Comparison of ENCODE assay signal across 1 cellular context in the genomic region with DNA sequence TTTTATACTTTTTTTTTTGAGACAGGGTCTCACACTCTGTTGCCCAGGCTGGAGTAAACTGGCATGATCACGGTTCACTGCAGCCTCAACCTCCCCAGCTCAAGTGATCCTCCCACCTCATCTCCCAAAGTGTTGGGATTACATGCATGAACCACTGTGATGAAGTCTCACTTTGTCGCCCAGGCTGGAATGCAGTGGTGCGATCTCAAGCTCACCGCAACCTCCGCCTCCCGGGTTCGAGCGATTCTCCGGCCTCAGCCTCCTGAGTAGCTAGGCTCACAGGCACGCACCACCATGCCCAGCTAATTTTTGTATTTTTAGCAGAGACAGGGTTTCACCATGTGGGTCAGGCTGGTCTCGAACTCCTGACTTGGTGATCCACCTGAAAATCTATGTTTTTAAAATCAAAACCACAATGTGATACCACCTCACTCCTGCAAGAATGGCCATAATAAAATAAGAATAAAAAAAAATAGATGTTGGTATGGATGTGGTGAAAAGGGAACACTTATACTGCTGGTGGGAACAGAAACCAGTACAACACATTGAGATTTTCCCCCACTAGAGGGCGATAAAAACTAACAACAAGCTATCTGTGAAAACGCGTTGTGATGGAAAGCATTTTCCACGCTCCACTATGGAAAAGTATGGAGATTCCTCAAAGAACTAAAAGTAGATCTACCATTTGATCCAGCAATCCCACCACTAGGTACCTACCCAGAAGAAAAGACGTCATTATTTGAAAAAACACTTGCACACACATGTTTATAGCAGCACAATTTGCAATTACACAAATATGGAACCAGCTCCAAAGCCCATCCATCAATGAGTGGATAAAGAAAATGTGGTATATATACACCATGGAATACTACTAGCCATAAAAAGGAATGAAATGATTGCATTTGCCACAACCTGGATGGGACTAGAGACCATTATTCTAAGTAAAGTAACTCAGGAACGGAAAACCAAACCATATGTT.
TF ChIP-seq lines count a peak whose summit lies in the region.

No MANE protein-coding gene starts in this region.

TF ChIP-seq in WTC11, 78 proteins besides CTCF, POLR2A, EP300 and RAD21 (continued from another document):
- TF ChIP-seq ESRRA (CRISPR knock-in tag; IDR thresholded peaks at IDR 0.05; ENCODE audit: borderline replicate concordance) (no peak), ZNF138 (CRISPR knock-in tag; conservative IDR thresholded peaks at IDR 0.05) (no peak)
TF ChIP-seq in WTC11: peak in this region for 0.
